ENCODE assay signal across 1 cellular context in the genomic region with DNA sequence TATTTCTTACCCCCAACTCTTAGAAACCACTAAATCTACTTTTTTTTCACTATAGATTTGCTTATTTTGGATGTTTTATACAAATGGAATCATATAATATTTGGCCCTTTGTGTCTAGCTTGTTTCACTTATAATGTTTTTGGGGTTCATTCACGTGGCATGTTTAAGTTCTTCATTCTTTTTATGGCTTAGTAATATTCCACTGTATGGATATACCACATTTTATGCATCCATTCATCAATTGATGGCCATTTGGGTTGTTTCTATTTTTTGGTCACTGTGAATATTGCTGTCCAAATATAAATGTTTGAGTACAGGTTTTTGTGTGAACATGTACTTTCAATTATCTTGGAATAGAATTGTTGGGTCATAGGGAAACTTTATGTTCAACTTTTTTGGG.
TF ChIP-seq lines count a peak whose summit lies in the region.

No MANE protein-coding gene starts in this region.

TF ChIP-seq in H1, 55 proteins besides CTCF, POLR2A, EP300 and RAD21:
- TF ChIP-seq SIRT6 (IDR thresholded peaks at IDR 0.05; ENCODE audit: low read length) = no peak
- TF ChIP-seq CTBP2 (IDR thresholded peaks at IDR 0.05; ENCODE audit: borderline replicate concordance, insufficient read depth, insufficient read length, low read length) = no peak
- no peak for TF ChIP-seq BCL11A (IDR thresholded peaks at IDR 0.05; ENCODE audit: low read depth in 2 of 2, low read length in 2 of 2)
- no peak for TF ChIP-seq TAF1 (IDR thresholded peaks at IDR 0.05; ENCODE audit: low read depth, low read length)
- TF ChIP-seq KDM1A (IDR thresholded peaks at IDR 0.05; ENCODE audit: borderline replicate concordance, low read length) = 0 out of 2 replicates have a peak, but pooled peaks have one; percentile 19
